6 cellular contexts compared by ENCODE assay signal in genomic region chr12:6915023-6915788, GRCh38. TPM values are rescaled to one million over a fixed set of nuclear protein-coding genes. Genes with fewer than 3 reads are reported as not detected.
DNase-seq lines count a peak whose midpoint lies in the region; TF ChIP-seq lines count a peak whose summit lies in the region.

No MANE protein-coding gene starts in this region.

- no peaks in the 10 kb centered on the region for H3F3A ChIP-seq in DOHH2 (ENCODE audit: control insufficient read depth, insufficient read depth)

- H3K9me3 ChIP-seq in DOHH2 (ENCODE audit: control insufficient read depth, insufficient read depth, low read length), result no peaks in the 10 kb centered on the region

- H3K36me3 ChIP-seq in DOHH2 (ENCODE audit: control insufficient read depth, low read length), result no peaks in the 10 kb centered on the region

- no peaks in the 10 kb centered on the region for H3K79me2 ChIP-seq in DOHH2 (ENCODE audit: control insufficient read depth, low read length)

- no peaks in the 10 kb centered on the region for H4K20me1 ChIP-seq in DOHH2 (ENCODE audit: control insufficient read depth, insufficient read depth, low read depth, low read length)

- no peak for TF ChIP-seq CTCF in DOHH2 (IDR thresholded peaks at IDR 0.05; ENCODE audit: low read depth, low read length, poor library complexity, severe bottlenecking)
- peak; percentile 3 for TF ChIP-seq CTCF in fibroblast of the aortic adventitia (IDR thresholded peaks at IDR 0.05; ENCODE audit: insufficient read depth, low read length)

- peak overlapping the region; percentile 65 for H3K4me3 ChIP-seq in DOHH2 (ENCODE audit: low read length)
- H3K4me3 ChIP-seq in fibroblast of the aortic adventitia (ENCODE audit: low read depth, low read length), result peak overlapping the region; percentile 82

- no peaks in the 10 kb centered on the region for H3K9me2 ChIP-seq in DOHH2 (replicated peaks; ENCODE audit: control insufficient read depth, low read length)

- H3K27ac ChIP-seq in DOHH2 (ENCODE audit: low read depth, low read length) (no peak overlapping the region), temporal lobe (ENCODE audit: low read depth, low read length) (peak overlapping the region; percentile 97)

- DNase-seq in NCI-H748 treated with DMSO at 0.1 percent for 48 hours (lab: John Stamatoyannopoulos, UW) (peak; percentile 14), fibroblast of the aortic adventitia (ENCODE audit: low read depth) (no peak), NCI-H524 (lab: John Stamatoyannopoulos, UW) (no peak), AG08396 (ENCODE audit: low spot score) (no peak)

- H3K4me1 ChIP-seq in DOHH2 (ENCODE audit: control insufficient read depth, low read length), result peaks cover 18% of the 10 kb centered on the region

- peak overlapping the region; percentile 72 for H3K4me2 ChIP-seq in DOHH2 (ENCODE audit: low read length)

- H3K27me3 ChIP-seq in DOHH2 (ENCODE audit: control insufficient read depth, low read length), result peaks cover 66% of the 10 kb centered on the region

RNA-seq across cellular contexts. Expression of gene ENO2, which starts 0.8 kb away (rescaled TPM):
- total RNA-seq in fibroblast of the aortic adventitia (ENCODE audit: low replicate concordance), result 8.7 and 12.7 TPM in 2 replicates
- 164 TPM for total RNA-seq in temporal lobe

RNA-seq across cellular contexts. Expression of gene LRRC23, which starts 10.6 kb away (rescaled TPM):
- total RNA-seq in fibroblast of the aortic adventitia (ENCODE audit: low replicate concordance), result 7.0 and 62.6 TPM in 2 replicates
- total RNA-seq in temporal lobe, result 7.1 TPM

RNA-seq across cellular contexts. Expression of gene ATN1, which starts 12.6 kb away (rescaled TPM):
- 13.6 and 13.8 TPM in 2 replicates for total RNA-seq in fibroblast of the aortic adventitia (ENCODE audit: low replicate concordance)
- total RNA-seq in temporal lobe, result 34.2 TPM

RNA-seq across cellular contexts. Expression of gene RNU7-1, which starts 28.4 kb away (rescaled TPM):
- total RNA-seq in fibroblast of the aortic adventitia (ENCODE audit: low replicate concordance) (not detected in 2 replicates), temporal lobe (not detected)

RNA-seq across cellular contexts. Expression of gene C12orf57, which starts 28.6 kb away (rescaled TPM):
- total RNA-seq in fibroblast of the aortic adventitia (ENCODE audit: low replicate concordance) (100 and 156 TPM in 2 replicates), temporal lobe (276 TPM)

Comparison
In these comparisons a context has a peak if more than half of its experiments do, and no peak if none do; other contexts are left out.
1. RNA of gene ENO2, which starts 0.8 kb away (total RNA-seq): 164 TPM in temporal lobe (single experiment); 8.7 to 12.7 TPM in fibroblast of the aortic adventitia; every median in the first group is over 10 times any median in the second.